Comparison of ENCODE assay signal across 17 cellular contexts in the genomic region with DNA sequence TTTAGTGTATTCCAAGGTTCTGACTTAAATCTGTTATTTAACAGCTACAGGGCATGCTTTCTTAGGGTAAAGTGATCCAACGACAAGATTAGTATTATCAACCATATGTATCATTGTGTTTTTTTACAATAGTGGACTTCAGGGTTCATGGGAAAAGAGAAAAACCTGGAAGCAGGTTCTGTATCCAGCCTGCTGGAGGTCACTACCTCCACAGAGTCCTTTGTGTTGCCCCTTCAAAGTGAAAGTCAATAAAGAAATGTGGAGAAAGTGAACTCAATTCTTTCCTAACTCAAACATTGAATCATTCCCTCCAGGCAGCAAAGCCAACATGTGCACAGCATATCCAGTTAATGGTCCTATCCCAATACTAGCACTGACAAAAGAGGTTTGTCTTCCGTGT. TPM values are rescaled to one million over a fixed set of nuclear protein-coding genes. Genes with fewer than 3 reads are reported as not detected.
A peak's percentile ranks its signal among the peaks of the same experiment; 100 is the strongest.
DNase-seq lines count a peak whose midpoint lies in the region; TF ChIP-seq lines count a peak whose summit lies in the region.
"Had no signal": no experiment of that assay in that cellular context is flagged by ENCODE, and none has a peak within 500 bp of the region (broad histone marks: within the 10 kb centered on the region; RNA-seq: fewer than 3 reads in every experiment).

No MANE protein-coding gene starts in this region.

- H3K9me3 Mint-ChIP-seq in nephron: no peaks in the 10 kb centered on the region
- H3K9me3 Mint-ChIP-seq: activated T-cell treated with anti-CD3 and anti-CD28 coated beads, Interleukin-2, amount 50 U/mL, for 24 hours; T-helper 1 cell treated with Interleukin-12 subunit alpha and Interleukin-12 subunit beta and Interleukin-4 antibody, amounts not matched to agents 30 μg/mL and 1 μg/mL, for 36 hours had no signal

- H3K27me3 Mint-ChIP-seq in nephron (ENCODE audit: low read depth): no peaks in the 10 kb centered on the region
- H3K27me3 Mint-ChIP-seq: activated T-cell treated with anti-CD3 and anti-CD28 coated beads, Interleukin-2, amount 50 U/mL, for 24 hours had no signal

- H3K27ac ChIP-seq in OCI-LY7 (ENCODE audit: low read depth, low read length, poor library complexity, severe bottlenecking): no peak overlapping the region
- H3K27ac ChIP-seq: dorsolateral prefrontal cortex, neutrophil had no signal

- peak overlapping the region; percentile 33 to 59 (median 49) for H3K27ac Mint-ChIP-seq in nephron
- H3K27ac Mint-ChIP-seq: activated T-cell treated with anti-CD3 and anti-CD28 coated beads, Interleukin-2, amount 50 U/mL, for 24 hours; T-helper 1 cell treated with Interleukin-12 subunit alpha and Interleukin-12 subunit beta and Interleukin-4 antibody, amounts not matched to agents 30 μg/mL and 1 μg/mL, for 36 hours had no signal

- H3K36me3 Mint-ChIP-seq in nephron (ENCODE audit: low read depth): peaks cover 20% of the 10 kb centered on the region

- no TSS peak for BruUV-seq in OCI-LY7 (replicated peaks; lab: Mats Ljungman, UMichigan)

- DNase-seq in AG08396 (ENCODE audit: low spot score) (peak; percentile 8), M059J (ENCODE audit: low read depth) (peak; percentile 40), fibroblast of peridontal ligament (ENCODE audit: extremely low read depth) (peak; percentile 74), OCI-LY7 (ENCODE audit: low spot score) (no peak), RPMI8226 (no peak), erythroblast (lab: John Stamatoyannopoulos, UW) (no peak)
- DNase-seq in activated naive CD4-positive, alpha-beta T cell treated with anti-CD3 and anti-CD28 coated beads, Interleukin-2, amount 50 U/mL, for 16 hours: no peak
- DNase-seq: activated T-cell treated with anti-CD3 and anti-CD28 coated beads, Interleukin-2, amount 50 U/mL, for 24 hours; AML-193; amniotic stem cell; DND-41; dorsolateral prefrontal cortex; kidney glomerular epithelial cell had no signal

- H3K9me3 ChIP-seq in OCI-LY7 (ENCODE audit: low read length): no peaks in the 10 kb centered on the region
- H3K9me3 ChIP-seq: neutrophil had no signal

- H3K4me2 ChIP-seq in OCI-LY7 (ENCODE audit: low read length): no peak overlapping the region

- POLR2A ChIA-PET in OCI-LY7 (lab: Charles Lee): no interaction called here

- no peaks in the 10 kb centered on the region for H3K4me1 ChIP-seq in OCI-LY7 (ENCODE audit: insufficient read depth, low read length, poor library complexity, severe bottlenecking)

- H3K36me3 ChIP-seq in OCI-LY7 (ENCODE audit: insufficient read depth, low read length): no peaks in the 10 kb centered on the region
- H3K36me3 ChIP-seq: neutrophil had no signal

- no peak for TF ChIP-seq POLR2A in erythroblast (IDR thresholded peaks at IDR 0.05; ENCODE audit: low read length)

- TF ChIP-seq CTCF in nephron (IDR thresholded peaks at IDR 0.05; ENCODE audit: unreplicated experiment in 3 of 3) (no peak), OCI-LY7 (conservative IDR thresholded peaks at IDR 0.05; ENCODE audit: low read length) (no peak)

- no peak overlapping the region for H3K4me3 ChIP-seq in OCI-LY7 (ENCODE audit: low read depth, low read length, poor library complexity, severe bottlenecking)
- H3K4me3 ChIP-seq: dorsolateral prefrontal cortex had no signal

- H3K4me1 Mint-ChIP-seq in nephron: peaks cover 26% of the 10 kb centered on the region

- no peak overlapping the region for H2AFZ ChIP-seq in OCI-LY7 (ENCODE audit: low read length)

- no peak overlapping the region for H3K4me3 Mint-ChIP-seq in nephron
- H3K4me3 Mint-ChIP-seq: activated T-cell treated with anti-CD3 and anti-CD28 coated beads, Interleukin-2, amount 50 U/mL, for 24 hours; T-helper 1 cell treated with Interleukin-12 subunit alpha and Interleukin-12 subunit beta and Interleukin-4 antibody, amounts not matched to agents 30 μg/mL and 1 μg/mL, for 36 hours had no signal

- no peaks in the 10 kb centered on the region for H3K9me2 ChIP-seq in OCI-LY7 (ENCODE audit: insufficient read depth, low read length)

- no peaks in the 10 kb centered on the region for H3K79me2 ChIP-seq in OCI-LY7 (ENCODE audit: insufficient read depth, low read depth, low read length)

- intact Hi-C loops in OCI-LY7 (cut with micrococcal nuclease; ENCODE audit: unreplicated experiment): no loop called here

- no peaks in the 10 kb centered on the region for H4K20me1 ChIP-seq in OCI-LY7 (ENCODE audit: insufficient read depth, low read length)

- CTCF ChIA-PET in OCI-LY7 (lab: Charles Lee; ENCODE audit: unreplicated experiment): no interaction called here

RNA-seq across cellular contexts. Expression of gene FGF7, which starts 45.4 kb away (rescaled TPM):
- 1.1 and 11.5 TPM in 2 replicates for total RNA-seq in M059J (2014; rRNA removed; shearing (Covaris generic))
- total RNA-seq in OCI-LY7 (2014; rRNA removed; shearing (Covaris generic)): not detected in 2 replicates
- not detected in 2 replicates for total RNA-seq in OCI-LY7 (2022)
- total RNA-seq: H1 had no signal

Comparison
In these comparisons a context has a peak if more than half of its experiments do, and no peak if none do; other contexts are left out.
1. DNase-seq: peak in AG08396 (single experiment), M059J (single experiment) and fibroblast of peridontal ligament (single experiment); none in OCI-LY7 (single experiment), activated naive CD4-positive, alpha-beta T cell treated with anti-CD3 and anti-CD28 coated beads, Interleukin-2, amount 50 U/mL, for 16 hours (single experiment), RPMI8226 (single experiment) and erythroblast (0 of 2).